In genomic region chr12:28872654-28873268, GRCh38 we compare ENCODE assay signal across 8 cellular contexts.
DNase-seq lines count a peak whose midpoint lies in the region; ATAC-seq and TF ChIP-seq lines count a peak whose summit lies in the region.

No MANE protein-coding gene starts in this region.

- H3K27ac ChIP-seq in SJCRH30 = no peak overlapping the region

- no peak overlapping the region for H3K4me3 Mint-ChIP-seq in activated T-helper 17 cell treated with anti-CD3 and anti-CD28 coated beads, Interleukin-2, amount 50 U/mL, for 72 hours

- no peak overlapping the region for H3K27ac Mint-ChIP-seq in activated T-helper 17 cell treated with anti-CD3 and anti-CD28 coated beads, Interleukin-2, amount 50 U/mL, for 72 hours

- no peaks in the 10 kb centered on the region for H3K27me3 ChIP-seq in SJCRH30

- H3K9me3 Mint-ChIP-seq in activated T-helper 17 cell treated with anti-CD3 and anti-CD28 coated beads, Interleukin-2, amount 50 U/mL, for 72 hours = no peaks in the 10 kb centered on the region

- H3K4me1 ChIP-seq in SJCRH30 = no peaks in the 10 kb centered on the region

- no peaks in the 10 kb centered on the region for H3K36me3 Mint-ChIP-seq in activated T-helper 17 cell treated with anti-CD3 and anti-CD28 coated beads, Interleukin-2, amount 50 U/mL, for 72 hours (ENCODE audit: low read depth)

- H3K4me3 ChIP-seq in SJCRH30 (no peak overlapping the region), fibroblast of mammary gland (ENCODE audit: control insufficient read depth, low read depth, low read length) (no peak overlapping the region)

- ATAC-seq in GM19463 (IDR thresholded peaks at IDR 0.05; ENCODE audit: unreplicated experiment) = peak; percentile 65
- ATAC-seq in activated T-helper 17 cell treated with anti-CD3 and anti-CD28 coated beads, Interleukin-2, amount 50 U/mL, for 72 hours (replicated peaks) = no peak
- no peak for ATAC-seq in activated CD4-positive, CD25-positive, alpha-beta regulatory T cell treated with anti-CD3 and anti-CD28 coated beads, Interleukin-2, amount 50 U/mL, for 24 hours

- H3K36me3 ChIP-seq in SJCRH30 = no peaks in the 10 kb centered on the region

- no peaks in the 10 kb centered on the region for H3K4me1 Mint-ChIP-seq in activated T-helper 17 cell treated with anti-CD3 and anti-CD28 coated beads, Interleukin-2, amount 50 U/mL, for 72 hours

- peak; percentile 93 for TF ChIP-seq CTCF in fibroblast of mammary gland (conservative IDR thresholded peaks at IDR 0.05; ENCODE audit: control insufficient read depth, insufficient read depth, low read depth, low read length)

- peaks cover 13% of the 10 kb centered on the region for H3K27me3 Mint-ChIP-seq in activated T-helper 17 cell treated with anti-CD3 and anti-CD28 coated beads, Interleukin-2, amount 50 U/mL, for 72 hours

- no peaks in the 10 kb centered on the region for H3K9me3 ChIP-seq in SJCRH30 (replicated peaks)

- DNase-seq in DMS 273 (lab: John Stamatoyannopoulos, UW; ENCODE audit: unreplicated experiment) = peak; percentile 69
- peak; percentile 55 for DNase-seq in M059J (ENCODE audit: low read depth)
- peak; percentile 70 to 84 for DNase-seq in SJCRH30
- DNase-seq in fibroblast of mammary gland (ENCODE audit: low read depth) = peak; percentile 75
- DNase-seq in non-pigmented ciliary epithelial cell (ENCODE audit: low read depth) = peak; percentile 41
